2 cellular contexts compared by ENCODE assay signal in genomic region chr7:127949670-127950069, GRCh38.
TF ChIP-seq lines count a peak whose summit lies in the region.

No MANE protein-coding gene starts in this region.

TF ChIP-seq in K562, 482 proteins besides CTCF, POLR2A, EP300 and RAD21:
- no peak for TF ChIP-seq MED1 (CRISPR knock-in tag; IDR thresholded peaks at IDR 0.05; ENCODE audit: borderline replicate concordance)
- TF ChIP-seq ATF7 (IDR thresholded peaks at IDR 0.05) = no peak
- TF ChIP-seq CBFA2T2 (conservative IDR thresholded peaks at IDR 0.05) = peak; percentile 52; the same call in 1 of the 2 replicates
- TF ChIP-seq JUN (IDR thresholded peaks at IDR 0.05; ENCODE audit: borderline replicate concordance, low read depth, low read length) = no peak
- TF ChIP-seq JUN (CRISPR knock-in tag; IDR thresholded peaks at IDR 0.05; ENCODE audit: borderline replicate concordance) = no peak
- 0 out of 2 replicates have a peak, but pooled peaks have one; percentile 15 for TF ChIP-seq NCOR1 (IDR thresholded peaks at IDR 0.05)
- no peak for TF ChIP-seq ZNF668 (CRISPR knock-in tag; IDR thresholded peaks at IDR 0.05)
- no peak for TF ChIP-seq TEAD2 (tag; IDR thresholded peaks at IDR 0.05)
- TF ChIP-seq ZNF561 (CRISPR knock-in tag; conservative IDR thresholded peaks at IDR 0.05) = no peak
- TF ChIP-seq ARID1B (IDR thresholded peaks at IDR 0.05) = peak; percentile 29; the same call in 1 of the 2 replicates
- no peak for TF ChIP-seq ETS1 (conservative IDR thresholded peaks at IDR 0.05; ENCODE audit: control insufficient read depth, low read depth, low read length)
- TF ChIP-seq TCF3 (CRISPR knock-in tag; IDR thresholded peaks at IDR 0.05) = peak; percentile 48
- no peak for TF ChIP-seq YBX1 (IDR thresholded peaks at IDR 0.05)
- TF ChIP-seq MXD1 (CRISPR knock-in tag; IDR thresholded peaks at IDR 0.05; ENCODE audit: borderline replicate concordance, poor library complexity, severe bottlenecking) = no peak
- TF ChIP-seq POU5F1 (IDR thresholded peaks at IDR 0.05; ENCODE audit: borderline replicate concordance, low read depth, low read length, partially characterized antibody) = no peak
- TF ChIP-seq CBFA2T3 (IDR thresholded peaks at IDR 0.05) = peak; percentile 71
- 0 out of 4 replicates have a peak, but pooled peaks of 1 of the 2 experiments have one; percentile 19 for TF ChIP-seq HDAC1 (IDR thresholded peaks at IDR 0.05)
- TF ChIP-seq MYBL2 (IDR thresholded peaks at IDR 0.05; ENCODE audit: low read depth) = no peak
- TF ChIP-seq MYBL2 (CRISPR knock-in tag; IDR thresholded peaks at IDR 0.05; ENCODE audit: borderline replicate concordance) = no peak
- TF ChIP-seq ETS2 (tag; IDR thresholded peaks at IDR 0.05; ENCODE audit: borderline replicate concordance, poor library complexity, severe bottlenecking) = no peak
- TF ChIP-seq, protein P1, sequence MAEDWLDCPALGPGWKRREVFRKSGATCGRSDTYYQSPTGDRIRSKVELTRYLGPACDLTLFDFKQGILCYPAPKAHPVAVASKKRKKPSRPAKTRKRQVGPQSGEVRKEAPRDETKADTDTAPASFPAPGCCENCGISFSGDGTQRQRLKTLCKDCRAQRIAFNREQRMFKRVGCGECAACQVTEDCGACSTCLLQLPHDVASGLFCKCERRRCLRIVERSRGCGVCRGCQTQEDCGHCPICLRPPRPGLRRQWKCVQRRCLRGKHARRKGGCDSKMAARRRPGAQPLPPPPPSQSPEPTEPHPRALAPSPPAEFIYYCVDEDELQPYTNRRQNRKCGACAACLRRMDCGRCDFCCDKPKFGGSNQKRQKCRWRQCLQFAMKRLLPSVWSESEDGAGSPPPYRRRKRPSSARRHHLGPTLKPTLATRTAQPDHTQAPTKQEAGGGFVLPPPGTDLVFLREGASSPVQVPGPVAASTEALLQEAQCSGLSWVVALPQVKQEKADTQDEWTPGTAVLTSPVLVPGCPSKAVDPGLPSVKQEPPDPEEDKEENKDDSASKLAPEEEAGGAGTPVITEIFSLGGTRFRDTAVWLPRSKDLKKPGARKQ (CRISPR knock-in tag; IDR thresholded peaks at IDR 0.05) = no peak
- TF ChIP-seq ZNF23 (CRISPR knock-in tag; IDR thresholded peaks at IDR 0.05) = no peak
- no peak for TF ChIP-seq ZNF764 (CRISPR knock-in tag; IDR thresholded peaks at IDR 0.05; ENCODE audit: low read depth)

TF ChIP-seq in HepG2, 621 proteins besides CTCF, POLR2A, EP300 and RAD21:
- TF ChIP-seq ZNF276 (CRISPR knock-in tag; IDR thresholded peaks at IDR 0.05; ENCODE audit: low read depth) (no peak), CREBL2 (CRISPR knock-in tag; IDR thresholded peaks at IDR 0.05; ENCODE audit: borderline replicate concordance) (no peak), ZNF263 (CRISPR knock-in tag; IDR thresholded peaks at IDR 0.05) (no peak), PPARG (CRISPR knock-in tag; conservative IDR thresholded peaks at IDR 0.05) (no peak), MEIS1 (CRISPR knock-in tag; IDR thresholded peaks at IDR 0.05; ENCODE audit: borderline replicate concordance) (no peak), ELF4 (CRISPR knock-in tag; IDR thresholded peaks at IDR 0.05; ENCODE audit: borderline replicate concordance) (no peak), HDAC1 (CRISPR knock-in tag; IDR thresholded peaks at IDR 0.05) (no peak), PCBP2 (optimal IDR thresholded peaks at IDR 0.05; ENCODE audit: low read depth, low read length, poor library complexity, severe bottlenecking) (no peak), CC2D1A (CRISPR knock-in tag; IDR thresholded peaks at IDR 0.05) (no peak), REPIN1 (CRISPR knock-in tag; IDR thresholded peaks at IDR 0.05; ENCODE audit: borderline replicate concordance, low read depth) (no peak), ZNF367 (CRISPR knock-in tag; IDR thresholded peaks at IDR 0.05; ENCODE audit: borderline replicate concordance) (no peak)
- TF ChIP-seq, protein P2, sequence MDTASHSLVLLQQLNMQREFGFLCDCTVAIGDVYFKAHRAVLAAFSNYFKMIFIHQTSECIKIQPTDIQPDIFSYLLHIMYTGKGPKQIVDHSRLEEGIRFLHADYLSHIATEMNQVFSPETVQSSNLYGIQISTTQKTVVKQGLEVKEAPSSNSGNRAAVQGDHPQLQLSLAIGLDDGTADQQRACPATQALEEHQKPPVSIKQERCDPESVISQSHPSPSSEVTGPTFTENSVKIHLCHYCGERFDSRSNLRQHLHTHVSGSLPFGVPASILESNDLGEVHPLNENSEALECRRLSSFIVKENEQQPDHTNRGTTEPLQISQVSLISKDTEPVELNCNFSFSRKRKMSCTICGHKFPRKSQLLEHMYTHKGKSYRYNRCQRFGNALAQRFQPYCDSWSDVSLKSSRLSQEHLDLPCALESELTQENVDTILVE (CRISPR knock-in tag; IDR thresholded peaks at IDR 0.05) = no peak
- TF ChIP-seq, protein P3, sequence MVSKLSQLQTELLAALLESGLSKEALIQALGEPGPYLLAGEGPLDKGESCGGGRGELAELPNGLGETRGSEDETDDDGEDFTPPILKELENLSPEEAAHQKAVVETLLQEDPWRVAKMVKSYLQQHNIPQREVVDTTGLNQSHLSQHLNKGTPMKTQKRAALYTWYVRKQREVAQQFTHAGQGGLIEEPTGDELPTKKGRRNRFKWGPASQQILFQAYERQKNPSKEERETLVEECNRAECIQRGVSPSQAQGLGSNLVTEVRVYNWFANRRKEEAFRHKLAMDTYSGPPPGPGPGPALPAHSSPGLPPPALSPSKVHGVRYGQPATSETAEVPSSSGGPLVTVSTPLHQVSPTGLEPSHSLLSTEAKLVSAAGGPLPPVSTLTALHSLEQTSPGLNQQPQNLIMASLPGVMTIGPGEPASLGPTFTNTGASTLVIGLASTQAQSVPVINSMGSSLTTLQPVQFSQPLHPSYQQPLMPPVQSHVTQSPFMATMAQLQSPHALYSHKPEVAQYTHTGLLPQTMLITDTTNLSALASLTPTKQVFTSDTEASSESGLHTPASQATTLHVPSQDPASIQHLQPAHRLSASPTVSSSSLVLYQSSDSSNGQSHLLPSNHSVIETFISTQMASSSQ (IDR thresholded peaks at IDR 0.05; ENCODE audit: low read depth) = no peak
- TF ChIP-seq, protein P3 (CRISPR knock-in tag; IDR thresholded peaks at IDR 0.05; ENCODE audit: borderline replicate concordance) = no peak
- TF ChIP-seq, protein P4, sequence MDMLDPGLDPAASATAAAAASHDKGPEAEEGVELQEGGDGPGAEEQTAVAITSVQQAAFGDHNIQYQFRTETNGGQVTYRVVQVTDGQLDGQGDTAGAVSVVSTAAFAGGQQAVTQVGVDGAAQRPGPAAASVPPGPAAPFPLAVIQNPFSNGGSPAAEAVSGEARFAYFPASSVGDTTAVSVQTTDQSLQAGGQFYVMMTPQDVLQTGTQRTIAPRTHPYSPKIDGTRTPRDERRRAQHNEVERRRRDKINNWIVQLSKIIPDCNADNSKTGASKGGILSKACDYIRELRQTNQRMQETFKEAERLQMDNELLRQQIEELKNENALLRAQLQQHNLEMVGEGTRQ (IDR thresholded peaks at IDR 0.05; ENCODE audit: low read depth, low read length) = no peak
- TF ChIP-seq, protein P4 (CRISPR knock-in tag; IDR thresholded peaks at IDR 0.05; ENCODE audit: borderline replicate concordance) = no peak
TF ChIP-seq in HepG2: peak in this region for 0.
